In genomic region chr15:68666812-68667450, GRCh38 we compare ENCODE assay signal across 13 cellular contexts.
"Had no signal": no experiment of that assay in that cellular context is flagged by ENCODE, and none has a peak within 500 bp of the region (broad histone marks: within the 10 kb centered on the region; RNA-seq: fewer than 3 reads in every experiment).

No MANE protein-coding gene starts in this region.

- DNase-seq: activated B cell treated with CpG ODN at 0.5 μM for 24 hours; activated CD4-positive, alpha-beta T cell treated with anti-CD3 and anti-CD28 coated beads, Interleukin-2, amount 10 ng/mL, durations not matched to agents 24 days and 14 days; activated CD8-positive, alpha-beta memory T cell treated with anti-CD3 and anti-CD28 coated beads for 24 hours; foreskin melanocyte; heart right ventricle; left ventricle myocardium inferior; mesenchymal stem cell; pancreas; small intestine; T-helper 17 cell; trophoblast cell had no signal

- H3K27me3 ChIP-seq: heart right ventricle had no signal

- H3K9me3 ChIP-seq: left ventricle myocardium inferior, pancreas had no signal

- H3K4me3 Mint-ChIP-seq: activated B cell treated with CpG ODN at 0.5 μM for 24 hours; activated CD4-positive, alpha-beta T cell treated with anti-CD3 and anti-CD28 coated beads, Interleukin-2, amount 10 ng/mL, durations not matched to agents 24 days and 14 days; activated naive CD8-positive, alpha-beta T cell; stimulated activated memory B cell treated with anti-CD40 and anti-IgM and Interleukin-4, amounts not matched to agents 10 μg/mL and 1 μg/mL and 100 μg/mL, for 72 hours; T-helper 17 cell had no signal

- H3K36me3 ChIP-seq: heart right ventricle, left ventricle myocardium inferior, pancreas had no signal

- ATAC-seq: pancreas; stimulated activated memory B cell treated with anti-CD40 and anti-IgM and Interleukin-4, amounts not matched to agents 10 μg/mL and 1 μg/mL and 100 μg/mL, for 72 hours; T-helper 17 cell had no signal

- H3K9me3 Mint-ChIP-seq: activated B cell treated with CpG ODN at 0.5 μM for 24 hours; activated CD4-positive, alpha-beta T cell treated with anti-CD3 and anti-CD28 coated beads, Interleukin-2, amount 10 ng/mL, durations not matched to agents 24 days and 14 days had no signal

- H3K4me1 Mint-ChIP-seq: activated CD4-positive, alpha-beta T cell treated with anti-CD3 and anti-CD28 coated beads, Interleukin-2, amount 10 ng/mL, durations not matched to agents 24 days and 14 days; T-helper 17 cell had no signal

- H3K4me1 ChIP-seq: left ventricle myocardium inferior, pancreas had no signal

- H3K27ac ChIP-seq: heart right ventricle, left ventricle myocardium inferior, pancreas had no signal

- H3K4me3 ChIP-seq: heart right ventricle, left ventricle myocardium inferior, pancreas had no signal

- H3K27ac Mint-ChIP-seq: activated B cell treated with CpG ODN at 0.5 μM for 24 hours; activated CD4-positive, alpha-beta T cell treated with anti-CD3 and anti-CD28 coated beads, Interleukin-2, amount 10 ng/mL, durations not matched to agents 24 days and 14 days; activated naive CD8-positive, alpha-beta T cell; stimulated activated memory B cell treated with anti-CD40 and anti-IgM and Interleukin-4, amounts not matched to agents 10 μg/mL and 1 μg/mL and 100 μg/mL, for 72 hours; T-helper 17 cell had no signal

- H3K36me3 Mint-ChIP-seq: activated naive CD8-positive, alpha-beta T cell; stimulated activated memory B cell treated with anti-CD40 and anti-IgM and Interleukin-4, amounts not matched to agents 10 μg/mL and 1 μg/mL and 100 μg/mL, for 72 hours had no signal
